In genomic region chr6:9208956-9209355, GRCh38 we compare ENCODE assay signal across 28 cellular contexts.
"Had no signal": no experiment of that assay in that cellular context is flagged by ENCODE, and none has a peak within 500 bp of the region (broad histone marks: within the 10 kb centered on the region; RNA-seq: fewer than 3 reads in every experiment).

No MANE protein-coding gene starts in this region.

- H3K27ac ChIP-seq: dorsolateral prefrontal cortex, epithelial cell of prostate, esophagus muscularis mucosa, foreskin keratinocyte, gastroesophageal sphincter, heart right ventricle, prostate gland, skin epidermis, spleen, suprapubic skin, transverse colon, upper lobe of right lung, uterus had no signal

- H3K4me3 ChIP-seq: dorsolateral prefrontal cortex, esophagus muscularis mucosa, gastroesophageal sphincter, heart right ventricle, lung, mucosa of descending colon, prostate gland, skin epidermis, spleen, suprapubic skin, transverse colon, upper lobe of right lung, uterus had no signal

- H3K4me3 Mint-ChIP-seq: memory B cell; mesothelial cell of epicardium; naive B cell; natural killer cell treated with Interleukin-12 subunit alpha and Interleukin-12 subunit beta and Interleukin-15 and Interleukin-18, amount 100 ng/mL, for 72 hours; stimulated activated naive B cell treated with anti-CD40 and anti-IgM and Interleukin-4, amounts not matched to agents 10 μg/mL and 1 μg/mL and 100 μg/mL, for 72 hours; stimulated activated naive CD8-positive, alpha-beta T cell treated with anti-CD3 and anti-CD28 coated beads, Interleukin-15, Interleukin-2, amounts not matched to agents 100 ng/mL and 50 ng/mL, for 24 hours had no signal

- H3K9me3 ChIP-seq: prostate gland, suprapubic skin, upper lobe of right lung had no signal

- DNase-seq: central memory CD4-positive, alpha-beta T cell; dorsolateral prefrontal cortex; effector CD4-positive, alpha-beta T cell; foreskin keratinocyte; glutamatergic neuron; heart right ventricle; hippocampal formation; left colon; mucosa of descending colon; naive B cell; nucleus accumbens; right cardiac atrium; spleen; stimulated activated naive B cell treated with anti-CD40 and anti-IgM and Interleukin-4, amounts not matched to agents 10 μg/mL and 1 μg/mL and 100 μg/mL, for 72 hours; transverse colon; upper lobe of right lung; uterus had no signal

- H3K4me1 Mint-ChIP-seq: memory B cell; mesothelial cell of epicardium; naive B cell; stimulated activated naive B cell treated with anti-CD40 and anti-IgM and Interleukin-4, amounts not matched to agents 10 μg/mL and 1 μg/mL and 100 μg/mL, for 72 hours had no signal

- H3K27me3 ChIP-seq: dorsolateral prefrontal cortex, esophagus muscularis mucosa, foreskin keratinocyte, gastroesophageal sphincter, heart right ventricle, spleen, suprapubic skin, transverse colon, upper lobe of right lung, uterus had no signal

- ATAC-seq: foreskin keratinocyte; gastroesophageal sphincter; heart right ventricle; left colon; mucosa of descending colon; natural killer cell treated with Interleukin-12 subunit alpha and Interleukin-12 subunit beta and Interleukin-15 and Interleukin-18, amount 100 ng/mL, for 72 hours; right cardiac atrium; stimulated activated naive B cell treated with anti-CD40 and anti-IgM and Interleukin-4, amounts not matched to agents 10 μg/mL and 1 μg/mL and 100 μg/mL, for 72 hours; upper lobe of right lung had no signal

- H3K36me3 Mint-ChIP-seq: memory B cell; naive B cell; natural killer cell treated with Interleukin-12 subunit alpha and Interleukin-12 subunit beta and Interleukin-15 and Interleukin-18, amount 100 ng/mL, for 72 hours; stimulated activated naive B cell treated with anti-CD40 and anti-IgM and Interleukin-4, amounts not matched to agents 10 μg/mL and 1 μg/mL and 100 μg/mL, for 72 hours had no signal

- H3K27ac Mint-ChIP-seq: memory B cell; mesothelial cell of epicardium; naive B cell; natural killer cell treated with Interleukin-12 subunit alpha and Interleukin-12 subunit beta and Interleukin-15 and Interleukin-18, amount 100 ng/mL, for 72 hours; stimulated activated naive B cell treated with anti-CD40 and anti-IgM and Interleukin-4, amounts not matched to agents 10 μg/mL and 1 μg/mL and 100 μg/mL, for 72 hours; stimulated activated naive CD8-positive, alpha-beta T cell treated with anti-CD3 and anti-CD28 coated beads, Interleukin-15, Interleukin-2, amounts not matched to agents 100 ng/mL and 50 ng/mL, for 24 hours had no signal

- H3K4me1 ChIP-seq: esophagus muscularis mucosa, gastroesophageal sphincter, heart right ventricle, prostate gland, spleen, suprapubic skin, transverse colon, upper lobe of right lung, uterus had no signal

- H3K36me3 ChIP-seq: esophagus muscularis mucosa, gastroesophageal sphincter, heart right ventricle, prostate gland, spleen, suprapubic skin, transverse colon, upper lobe of right lung, uterus had no signal

- H3K27me3 Mint-ChIP-seq: memory B cell; naive B cell; natural killer cell treated with Interleukin-12 subunit alpha and Interleukin-12 subunit beta and Interleukin-15 and Interleukin-18, amount 100 ng/mL, for 72 hours; stimulated activated naive B cell treated with anti-CD40 and anti-IgM and Interleukin-4, amounts not matched to agents 10 μg/mL and 1 μg/mL and 100 μg/mL, for 72 hours; stimulated activated naive CD8-positive, alpha-beta T cell treated with anti-CD3 and anti-CD28 coated beads, Interleukin-15, Interleukin-2, amounts not matched to agents 100 ng/mL and 50 ng/mL, for 24 hours had no signal
